In genomic region chr5:80248378-80248777, GRCh38 we compare ENCODE assay signal across 14 cellular contexts. TPM values are rescaled to one million over a fixed set of nuclear protein-coding genes. Genes with fewer than 3 reads are reported as not detected.
DNase-seq lines count a peak whose midpoint lies in the region; ATAC-seq and TF ChIP-seq lines count a peak whose summit lies in the region.
"Had no signal": no experiment of that assay in that cellular context is flagged by ENCODE, and none has a peak within 500 bp of the region (broad histone marks: within the 10 kb centered on the region; RNA-seq: fewer than 3 reads in every experiment).

No MANE protein-coding gene starts in this region.

- H3K4me1 ChIP-seq in PC-9 (replicated peaks; ENCODE audit: insufficient read depth) = peaks cover 70% of the 10 kb centered on the region
- H3K4me1 ChIP-seq in smooth muscle cell (ENCODE audit: low read depth) = peaks cover 51% of the 10 kb centered on the region
- peaks cover 53% of the 10 kb centered on the region for H3K4me1 ChIP-seq in Caco-2

- peaks cover 10% of the 10 kb centered on the region for H4K20me1 ChIP-seq in PC-9 (ENCODE audit: insufficient read depth)
- no peaks in the 10 kb centered on the region for H4K20me1 ChIP-seq in smooth muscle cell (ENCODE audit: low read depth)

- peak overlapping the region; percentile 98 for H3K27ac ChIP-seq in PC-9
- H3K27ac ChIP-seq in smooth muscle cell (ENCODE audit: low read depth) = peak overlapping the region; percentile 98
- H3K27ac ChIP-seq: ovary had no signal

- H3K9me2 ChIP-seq in PC-9 (ENCODE audit: insufficient read depth) = no peaks in the 10 kb centered on the region

- CTCF ChIA-PET in activated CD8-positive, alpha-beta memory T cell treated with anti-CD3 and anti-CD28 coated beads, Interleukin-2, amount 10 ng/mL, durations not matched to agents 7 days and 5 days (lab: Charles Lee) = interaction anchor here (1.0 to 2.8 kb wide), 4 partner anchors 8 to 507 kb away, joined by 3 to 9 read pairs (median 5); partner anchors contain the start of gene SERINC5
- CTCF ChIA-PET in PC-9 (lab: Charles Lee) = interaction anchor here (0.6 kb wide), 1 partner anchor 732 kb away, joined by 5 read pairs; no protein-coding TSS in a partner anchor
- CTCF ChIA-PET in Caco-2 (lab: Charles Lee) = no interaction called here

- BruUV-seq in PC-9 (replicated peaks; lab: Mats Ljungman, UMichigan) = no TSS peak
- BruUV-seq in Caco-2 (replicated peaks; lab: Mats Ljungman, UMichigan) = no TSS peak

- no peak for DNase-seq in activated CD8-positive, alpha-beta memory T cell treated with anti-CD3 and anti-CD28 coated beads, Interleukin-2, amount 10 ng/mL, durations not matched to agents 7 days and 5 days
- DNase-seq in activated CD8-positive, alpha-beta memory T cell treated with anti-CD3 and anti-CD28 coated beads, Interleukin-2, amount 50 U/mL, for 4 hours = no peak
- no peak for DNase-seq in PC-9
- DNase-seq in chondrocyte (ENCODE audit: low spot score) = no peak
- DNase-seq in smooth muscle cell (lab: John Stamatoyannopoulos, UW; ENCODE audit: unreplicated experiment) = no peak
- DNase-seq in Caco-2 = no peak
- DNase-seq: DMS79 treated with DMSO at 0.1 percent for 48 hours, dorsolateral prefrontal cortex, left colon, NCI-H2029 treated with DMSO at 0.1 percent for 48 hours, ovary had no signal

- H3F3A ChIP-seq in PC-9 (ENCODE audit: insufficient read depth, low read depth) (peaks cover 40% of the 10 kb centered on the region), smooth muscle cell (ENCODE audit: low read depth) (peaks cover 23% of the 10 kb centered on the region)

- no peaks in the 10 kb centered on the region for H3K27me3 Mint-ChIP-seq in activated CD8-positive, alpha-beta memory T cell treated with anti-CD3 and anti-CD28 coated beads, Interleukin-2, amount 10 ng/mL, durations not matched to agents 7 days and 5 days
- H3K27me3 Mint-ChIP-seq in chondrocyte (ENCODE audit: low read depth) (no peaks in the 10 kb centered on the region), Caco-2 (ENCODE audit: insufficient read depth, unreplicated experiment) (no peaks in the 10 kb centered on the region)

- peaks cover 32% of the 10 kb centered on the region for H3K36me3 Mint-ChIP-seq in activated CD8-positive, alpha-beta memory T cell treated with anti-CD3 and anti-CD28 coated beads, Interleukin-2, amount 10 ng/mL, durations not matched to agents 7 days and 5 days
- H3K36me3 Mint-ChIP-seq in chondrocyte (ENCODE audit: low read depth) (no peaks in the 10 kb centered on the region), Caco-2 (ENCODE audit: insufficient read depth, unreplicated experiment) (peaks cover 87% of the 10 kb centered on the region)

- peak overlapping the region; percentile 75 for H3K9ac ChIP-seq in smooth muscle cell (ENCODE audit: low read depth)

- H2AFZ ChIP-seq in PC-9 (no peak overlapping the region), smooth muscle cell (ENCODE audit: low read depth) (no peak overlapping the region)

- peak overlapping the region; percentile 57 for H3K4me3 Mint-ChIP-seq in activated CD8-positive, alpha-beta memory T cell treated with anti-CD3 and anti-CD28 coated beads, Interleukin-2, amount 10 ng/mL, durations not matched to agents 7 days and 5 days
- H3K4me3 Mint-ChIP-seq in chondrocyte (ENCODE audit: unreplicated experiment) = no peak overlapping the region
- no peak overlapping the region for H3K4me3 Mint-ChIP-seq in Caco-2 (ENCODE audit: unreplicated experiment)

- 67% methylated on average over 2 of the region's 2 CpGs for WGBS in smooth muscle cell (ENCODE audit: low lambda C conversion rate)

- intact Hi-C loops in PC-9 (cut with micrococcal nuclease; ENCODE audit: unreplicated experiment) (loop anchor here (5.0 kb wide), 1 partner anchor 1551 kb away; no protein-coding TSS in a partner anchor), Caco-2 (cut with micrococcal nuclease; ENCODE audit: unreplicated experiment) (no loop called here)

- H3K79me2 ChIP-seq in PC-9 (ENCODE audit: low read depth) = peaks cover 94% of the 10 kb centered on the region
- peaks cover 78% of the 10 kb centered on the region for H3K79me2 ChIP-seq in smooth muscle cell (ENCODE audit: low read depth)

- peaks cover 5% of the 10 kb centered on the region; the same call in 1 of the 2 replicates for H3K36me3 ChIP-seq in PC-9 (ENCODE audit: low read depth)
- H3K36me3 ChIP-seq in smooth muscle cell (ENCODE audit: low read depth) = no peaks in the 10 kb centered on the region
- peaks cover 5% of the 10 kb centered on the region; the same call in 1 of the 2 replicates for H3K36me3 ChIP-seq in Caco-2 (ENCODE audit: control insufficient read depth, insufficient read depth, low read length)
- H3K36me3 ChIP-seq: gastroesophageal sphincter, ovary had no signal

- H3K9me3 ChIP-seq in PC-9 (ENCODE audit: insufficient read depth, low read depth) = no peaks in the 10 kb centered on the region
- no peaks in the 10 kb centered on the region for H3K9me3 ChIP-seq in smooth muscle cell (replicated peaks; ENCODE audit: low read depth)
- peaks cover 12% of the 10 kb centered on the region; the same call in 1 of the 2 replicates for H3K9me3 ChIP-seq in Caco-2
- H3K9me3 ChIP-seq: gastroesophageal sphincter, ovary had no signal

- POLR2A ChIA-PET in PC-9 (lab: Charles Lee; ENCODE audit: unreplicated experiment) (interaction anchor here (0.7 kb wide), 1 partner anchor 1549 kb away, joined by 4 read pairs; no protein-coding TSS in a partner anchor), Caco-2 (lab: Charles Lee) (no interaction called here)

- H3K9me3 Mint-ChIP-seq in activated CD8-positive, alpha-beta memory T cell treated with anti-CD3 and anti-CD28 coated beads, Interleukin-2, amount 10 ng/mL, durations not matched to agents 7 days and 5 days (ENCODE audit: low read depth) = peaks cover under 1% of the 10 kb centered on the region
- no peaks in the 10 kb centered on the region for H3K9me3 Mint-ChIP-seq in chondrocyte (ENCODE audit: low read depth)
- H3K9me3 Mint-ChIP-seq in Caco-2 (ENCODE audit: unreplicated experiment) = peaks cover 11% of the 10 kb centered on the region

- H3K4me3 ChIP-seq in PC-9 (no peak overlapping the region), smooth muscle cell (no peak overlapping the region), Caco-2 (ENCODE audit: low read depth, low read length) (no peak overlapping the region)
- H3K4me3 ChIP-seq: dorsolateral prefrontal cortex, gastroesophageal sphincter, ovary had no signal

- H3K27ac Mint-ChIP-seq in activated CD8-positive, alpha-beta memory T cell treated with anti-CD3 and anti-CD28 coated beads, Interleukin-2, amount 10 ng/mL, durations not matched to agents 7 days and 5 days = peak overlapping the region; percentile 85
- H3K27ac Mint-ChIP-seq in chondrocyte (ENCODE audit: unreplicated experiment) (peak overlapping the region; percentile 91), Caco-2 (ENCODE audit: unreplicated experiment) (no peak overlapping the region)

- ATAC-seq in activated CD8-positive, alpha-beta memory T cell treated with anti-CD3 and anti-CD28 coated beads, Interleukin-2, amount 10 ng/mL, durations not matched to agents 7 days and 5 days = peak; percentile 11
- ATAC-seq in HG03469 (IDR thresholded peaks at IDR 0.05; ENCODE audit: unreplicated experiment) (no peak), GM21367 (IDR thresholded peaks at IDR 0.05; ENCODE audit: unreplicated experiment) (no peak)
- ATAC-seq: gastroesophageal sphincter, left colon had no signal

- no peaks in the 10 kb centered on the region for H3K27me3 ChIP-seq in PC-9 (ENCODE audit: insufficient read depth, low read depth)
- H3K27me3 ChIP-seq in smooth muscle cell (ENCODE audit: low read depth) = no peaks in the 10 kb centered on the region
- no peaks in the 10 kb centered on the region for H3K27me3 ChIP-seq in Caco-2 (replicated peaks; ENCODE audit: control insufficient read depth, insufficient read depth, low read length)
- H3K27me3 ChIP-seq: dorsolateral prefrontal cortex, gastroesophageal sphincter, ovary had no signal

- TF ChIP-seq CTCF in PC-9 (conservative IDR thresholded peaks at IDR 0.05) (no peak), chondrocyte (IDR thresholded peaks at IDR 0.05) (no peak), smooth muscle cell (IDR thresholded peaks at IDR 0.05; ENCODE audit: borderline replicate concordance, insufficient read depth, poor library complexity, severe bottlenecking) (no peak), Caco-2 (IDR thresholded peaks at IDR 0.05; ENCODE audit: insufficient read depth in 1 of 2, low read depth in 1 of 2, low read length in 1 of 2, severe bottlenecking in 1 of 2, unreplicated experiment in 1 of 2) (no peak)

- H3K4me1 Mint-ChIP-seq in activated CD8-positive, alpha-beta memory T cell treated with anti-CD3 and anti-CD28 coated beads, Interleukin-2, amount 10 ng/mL, durations not matched to agents 7 days and 5 days = peaks cover 66% of the 10 kb centered on the region
- H3K4me1 Mint-ChIP-seq in chondrocyte (ENCODE audit: low read depth) (peaks cover 55% of the 10 kb centered on the region), Caco-2 (ENCODE audit: low read depth, unreplicated experiment) (peaks cover 52% of the 10 kb centered on the region)

- H3K4me2 ChIP-seq in PC-9 (peak overlapping the region; percentile 61), smooth muscle cell (no peak overlapping the region)

RNA-seq across cellular contexts. Expression of gene SERINC5, which starts 7.5 kb away (rescaled TPM):
- total RNA-seq in activated CD8-positive, alpha-beta memory T cell treated with anti-CD3 and anti-CD28 coated beads, Interleukin-2, amount 10 ng/mL, durations not matched to agents 7 days and 5 days = 10 to 100 TPM; 26.8 to 38.0 TPM
- total RNA-seq in PC-9 (2021) (68.8 and 77.7 TPM in 2 replicates), chondrocyte (39.3 to 41.5 TPM (median 39.9 TPM) in 3 replicates), smooth muscle cell (37.0 and 39.2 TPM in 2 replicates), Caco-2 (2022) (225 and 226 TPM in 2 replicates)
- 4.5 and 11.5 TPM in 2 replicates for polyA plus RNA-seq in smooth muscle cell
